Comparison of ENCODE assay signal across 11 cellular contexts in genomic region chr6:6820688-6821238, GRCh38.
DNase-seq lines count a peak whose midpoint lies in the region; ATAC-seq and TF ChIP-seq lines count a peak whose summit lies in the region.
"Had no signal": no experiment of that assay in that cellular context is flagged by ENCODE, and none has a peak within 500 bp of the region (broad histone marks: within the 10 kb centered on the region; RNA-seq: fewer than 3 reads in every experiment).

No MANE protein-coding gene starts in this region.

- no peaks in the 10 kb centered on the region for H3K27me3 ChIP-seq in body of pancreas

- no peak overlapping the region for H3K4me3 ChIP-seq in body of pancreas
- H3K4me3 ChIP-seq in foreskin fibroblast (ENCODE audit: low read depth in 1 of 2, low read length in 2 of 2), result no peak overlapping the region
- H3K4me3 ChIP-seq: SK-N-MC had no signal

- ATAC-seq in body of pancreas (peak; percentile 86), GM21447 (IDR thresholded peaks at IDR 0.05; ENCODE audit: unreplicated experiment) (no peak), GM18858 (IDR thresholded peaks at IDR 0.05; ENCODE audit: unreplicated experiment) (no peak)

- H3K36me3 ChIP-seq in body of pancreas (replicated peaks in 1 of 2; ENCODE audit: insufficient read depth in 1 of 2, low read depth in 2 of 2), result no peaks in the 10 kb centered on the region

- H3K27ac ChIP-seq in body of pancreas, result peak overlapping the region; percentile 8 to 65 (median 44)
- H3K27ac ChIP-seq: SK-N-MC had no signal

- peak; percentile 81 for DNase-seq in COLO668 (lab: John Stamatoyannopoulos, UW; ENCODE audit: unreplicated experiment)
- DNase-seq in NCI-H187 treated with DMSO at 0.1 percent for 48 hours (lab: John Stamatoyannopoulos, UW), result peak; percentile 12
- DNase-seq in body of pancreas, result peak; percentile 67 to 77 (median 75)
- DNase-seq in kidney tubule cell (ENCODE audit: low spot score), result peak; percentile 98
- DNase-seq in foreskin fibroblast, result no peak
- no peak for DNase-seq in activated gamma-delta T cell treated with Interleukin-2 at 50 U/mL for 16 hours
- DNase-seq: NCI-H1048, right cardiac atrium had no signal

- TF ChIP-seq CTCF in body of pancreas (IDR thresholded peaks at IDR 0.05) (no peak), foreskin fibroblast (IDR thresholded peaks at IDR 0.05; ENCODE audit: low read depth, low read length) (no peak)

- 48 to 53% methylated on average over 9 of the region's 9 CpGs for WGBS in body of pancreas, 2 donors

- TF ChIP-seq POLR2A in body of pancreas (IDR thresholded peaks at IDR 0.05), result no peak

- H3K4me1 ChIP-seq in body of pancreas, result no peaks in the 10 kb centered on the region

- intact Hi-C loops in body of pancreas (cut with DNase I), result no loop called here

- no peaks in the 10 kb centered on the region for H3K9me3 ChIP-seq in body of pancreas

Comparison
In these comparisons a context has a peak if more than half of its experiments do, and no peak if none do; other contexts are left out.
1. DNase-seq: peak in COLO668 (single experiment), NCI-H187 treated with DMSO at 0.1 percent for 48 hours (single experiment), body of pancreas (4 of 4) and kidney tubule cell (single experiment); none in foreskin fibroblast (0 of 2) and activated gamma-delta T cell treated with Interleukin-2 at 50 U/mL for 16 hours (single experiment).